In genomic region chr11:112024178-112024777, GRCh38 we compare ENCODE assay signal across 8 cellular contexts. TPM values are rescaled to one million over a fixed set of nuclear protein-coding genes. Genes with fewer than 3 reads are reported as not detected.
A peak's percentile ranks its signal among the peaks of the same experiment; 100 is the strongest.
DNase-seq lines count a peak whose midpoint lies in the region; ATAC-seq and TF ChIP-seq lines count a peak whose summit lies in the region.

No MANE protein-coding gene starts in this region.

- peaks cover 5% of the 10 kb centered on the region; the same call in 1 of the 2 replicates for H3F3A ChIP-seq in SU-DHL-6 (ENCODE audit: insufficient read depth)

- intact Hi-C loops in esophagus squamous epithelium (cut with DNase I): no loop called here

- DNase-seq in AG04449 (ENCODE audit: low read depth, low spot score) (no peak), esophagus squamous epithelium (lab: John Stamatoyannopoulos, UW) (no peak), osteoblast (ENCODE audit: insufficient read length, low spot score, missing footprints) (no peak), NCI-H1092 (lab: John Stamatoyannopoulos, UW) (no peak), NCI-H1105 treated with DMSO at 0.1 percent for 48 hours (lab: John Stamatoyannopoulos, UW) (no peak)

- no peak for TF ChIP-seq POLR2A in esophagus squamous epithelium (IDR thresholded peaks at IDR 0.05)

- H2AFZ ChIP-seq in SU-DHL-6 (ENCODE audit: low read depth, low read length, severe bottlenecking) (peak overlapping the region; percentile 81), osteoblast (ENCODE audit: low read length) (peak overlapping the region; percentile 92)

- ATAC-seq in GM18520 (IDR thresholded peaks at IDR 0.05; ENCODE audit: unreplicated experiment) (peak; percentile 18), HG03108 (IDR thresholded peaks at IDR 0.05; ENCODE audit: unreplicated experiment) (peak; percentile 36)

- no peaks in the 10 kb centered on the region for H3K9me3 ChIP-seq in SU-DHL-6 (ENCODE audit: insufficient read depth, low read length)
- no peaks in the 10 kb centered on the region for H3K9me3 ChIP-seq in esophagus squamous epithelium
- no peaks in the 10 kb centered on the region for H3K9me3 ChIP-seq in osteoblast (ENCODE audit: low read depth, low read length)

- H4K20me1 ChIP-seq in SU-DHL-6 (ENCODE audit: low read depth, low read length) (no peaks in the 10 kb centered on the region), osteoblast (ENCODE audit: insufficient read depth, low read length) (no peaks in the 10 kb centered on the region)

- no peaks in the 10 kb centered on the region for H3K9me2 ChIP-seq in SU-DHL-6 (replicated peaks; ENCODE audit: insufficient read depth, low read length)

- H3K4me2 ChIP-seq in SU-DHL-6 (ENCODE audit: low read depth, low read length, poor library complexity, severe bottlenecking) (peak overlapping the region; percentile 71), osteoblast (ENCODE audit: insufficient read depth, low read length) (peak overlapping the region; percentile 86)

- CTCF ChIA-PET in AG04449 (lab: Yijun Ruan, JAX): interaction anchor here (0.6 to 1.3 kb wide), 4 partner anchors 27 to 152 kb away, joined by 3 to 4 read pairs (median 3); partner anchors contain the start of gene ALG9

- H3K9ac ChIP-seq in SU-DHL-6 (ENCODE audit: low read length): peak overlapping the region; percentile 85

- POLR2A ChIA-PET in AG04449 (lab: Yijun Ruan, JAX): no interaction called here

- H3K36me3 ChIP-seq in SU-DHL-6 (ENCODE audit: low read length) (peaks cover 8% of the 10 kb centered on the region; the same call in 1 of the 2 replicates), esophagus squamous epithelium (peaks cover 0 to 41% (median 3%) of the 10 kb centered on the region in 3 donors), osteoblast (ENCODE audit: insufficient read depth, low read length) (peaks cover 22% of the 10 kb centered on the region)

- H3K4me3 ChIP-seq in AG04449 (ENCODE audit: low read depth, low read length) (peak overlapping the region; percentile 92), SU-DHL-6 (ENCODE audit: insufficient read depth, low read length, poor library complexity, severe bottlenecking) (peak overlapping the region; percentile 75), esophagus squamous epithelium (peak overlapping the region; percentile 66 to 93 (median 80)), osteoblast (ENCODE audit: insufficient read depth, low read length) (peak overlapping the region; percentile 82)

- WGBS in esophagus squamous epithelium, 2 donors: 12 to 25% methylated on average over 10 of the region's 10 CpGs

- H3K4me1 ChIP-seq in esophagus squamous epithelium (peaks cover 0 to 26% (median 14%) of the 10 kb centered on the region in 3 donors), osteoblast (ENCODE audit: insufficient read depth, low read length) (peaks cover 12% of the 10 kb centered on the region)

- H3K27me3 ChIP-seq in SU-DHL-6 (ENCODE audit: low read length) (no peaks in the 10 kb centered on the region), esophagus squamous epithelium (no peaks in the 10 kb centered on the region), osteoblast (ENCODE audit: insufficient read depth, low read length) (no peaks in the 10 kb centered on the region)

- peak overlapping the region; percentile 78 for H3K27ac ChIP-seq in SU-DHL-6 (ENCODE audit: low read depth, low read length)
- peak overlapping the region; percentile 94 to 96 (median 95) for H3K27ac ChIP-seq in esophagus squamous epithelium
- H3K27ac ChIP-seq in osteoblast (ENCODE audit: low read depth, low read length): peak overlapping the region; percentile 61

- H3K79me2 ChIP-seq in SU-DHL-6 (ENCODE audit: insufficient read depth, low read length) (peaks cover 8% of the 10 kb centered on the region; the same call in 1 of the 2 replicates), osteoblast (ENCODE audit: insufficient read depth, low read length) (peaks cover 11% of the 10 kb centered on the region)

- no peak for TF ChIP-seq CTCF in AG04449 (IDR thresholded peaks at IDR 0.05; ENCODE audit: insufficient read depth, low read length, missing control alignments)
- no peak for TF ChIP-seq CTCF in SU-DHL-6 (IDR thresholded peaks at IDR 0.05; ENCODE audit: insufficient read depth, low read length, poor library complexity, severe bottlenecking)
- TF ChIP-seq CTCF in esophagus squamous epithelium (IDR thresholded peaks at IDR 0.05): no peak
- no peak for TF ChIP-seq CTCF in osteoblast (IDR thresholded peaks at IDR 0.05; ENCODE audit: extremely low read depth, low read depth, low read length)

RNA-seq across cellular contexts. Expression of gene DLAT, which starts 0.9 kb away (rescaled TPM):
- total RNA-seq in esophagus squamous epithelium: 10 to 100 TPM; 28.9 to 56.5 (median 39.4) TPM
- 35.7 and 36.6 TPM in 2 replicates for total RNA-seq in osteoblast

RNA-seq across cellular contexts. Expression of gene PIH1D2, which starts 49.5 kb away (rescaled TPM):
- total RNA-seq in esophagus squamous epithelium (1 to 10 TPM; 1.7 to 3.3 (median 2.8) TPM), osteoblast (2.7 and 2.9 TPM in 2 replicates)

RNA-seq across cellular contexts. Expression of gene NKAPD1, which starts 49.8 kb away (rescaled TPM):
- total RNA-seq in esophagus squamous epithelium (10 to 100 TPM in 3 of 4 donors, 1 to 10 TPM in 1; 8.2 to 19.4 (median 13.7) TPM), osteoblast (33.9 and 37.6 TPM in 2 replicates)
